ENCODE assay signal across 10 cellular contexts in the genomic region with DNA sequence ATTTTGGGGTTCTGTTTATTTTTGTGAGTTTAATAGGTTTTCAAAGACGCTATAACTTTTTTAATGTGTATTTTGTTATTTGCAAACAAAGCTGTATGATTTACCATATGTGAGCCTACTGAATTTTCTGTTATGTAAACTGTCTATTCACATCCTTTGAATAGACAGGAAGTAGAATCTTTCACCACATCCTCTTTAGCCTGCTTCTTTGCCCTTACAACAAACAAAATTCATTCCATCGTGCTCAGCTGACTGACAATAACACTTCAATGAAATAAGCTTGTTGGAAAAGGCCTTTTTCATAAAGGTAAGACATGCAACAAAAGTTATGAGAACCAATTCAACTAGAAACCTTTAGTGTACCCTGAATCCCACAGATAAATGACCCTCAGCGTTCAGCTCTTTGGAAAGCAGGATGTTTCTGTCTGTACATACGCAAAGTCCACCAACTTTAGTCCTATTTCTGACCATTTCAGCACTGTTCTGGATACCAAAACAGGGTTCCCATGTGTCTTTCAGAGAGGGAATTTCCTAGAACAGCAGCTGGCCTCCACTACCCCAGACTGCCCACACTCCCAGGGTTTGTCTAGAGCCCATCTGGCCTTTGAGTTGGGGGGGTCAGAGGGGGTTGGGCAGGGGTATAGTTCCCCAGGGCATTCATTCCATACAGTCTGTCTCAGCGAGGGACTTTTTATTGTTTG.
A peak's percentile ranks its signal among the peaks of the same experiment; 100 is the strongest.
DNase-seq lines count a peak whose midpoint lies in the region; TF ChIP-seq lines count a peak whose summit lies in the region.
"Had no signal": no experiment of that assay in that cellular context is flagged by ENCODE, and none has a peak within 500 bp of the region (broad histone marks: within the 10 kb centered on the region; RNA-seq: fewer than 3 reads in every experiment).

No MANE protein-coding gene starts in this region.

- peaks cover 3% of the 10 kb centered on the region for H3K9me3 Mint-ChIP-seq in neural crest cell

- peaks cover 3% of the 10 kb centered on the region for H3K36me3 Mint-ChIP-seq in neural crest cell (ENCODE audit: low read depth)

- H3K4me1 Mint-ChIP-seq in neural crest cell, result peaks cover 45% of the 10 kb centered on the region

- DNase-seq in DMS 273 (lab: John Stamatoyannopoulos, UW; ENCODE audit: unreplicated experiment) (peak; percentile 44), DMS 273 treated with DMSO at 0.1 percent for 48 hours (lab: John Stamatoyannopoulos, UW) (no peak), HT1080 (ENCODE audit: low read depth) (peak; percentile 30), neural crest cell (ENCODE audit: low read depth, low spot score) (no peak), NCI-H1092 treated with DMSO at 0.1 percent for 48 hours (lab: John Stamatoyannopoulos, UW) (no peak), amniotic stem cell (lab: John Stamatoyannopoulos, UW) (no peak), ecto neural progenitor cell (ENCODE audit: low spot score) (no peak)
- peak; percentile 48 for DNase-seq in central memory CD4-positive, alpha-beta T cell
- DNase-seq: foreskin keratinocyte, NCI-H1694 treated with DMSO at 0.1 percent for 48 hours had no signal

- H3K27me3 Mint-ChIP-seq in neural crest cell (ENCODE audit: low read depth), result no peaks in the 10 kb centered on the region

- H3K4me3 Mint-ChIP-seq in neural crest cell, result peak overlapping the region; percentile 47

- peak overlapping the region; percentile 97 for H3K27ac Mint-ChIP-seq in neural crest cell (ENCODE audit: unreplicated experiment)

- TF ChIP-seq CTCF in neural crest cell (conservative IDR thresholded peaks at IDR 0.05), result no peak

Comparison
In these comparisons a context has a peak if more than half of its experiments do, and no peak if none do; other contexts are left out.
1. DNase-seq: peak in DMS 273 (single experiment), HT1080 (single experiment) and central memory CD4-positive, alpha-beta T cell (single experiment); none in DMS 273 treated with DMSO at 0.1 percent for 48 hours (single experiment), neural crest cell (single experiment), NCI-H1092 treated with DMSO at 0.1 percent for 48 hours (single experiment), amniotic stem cell (single experiment) and ecto neural progenitor cell (single experiment).